In the genomic region with DNA sequence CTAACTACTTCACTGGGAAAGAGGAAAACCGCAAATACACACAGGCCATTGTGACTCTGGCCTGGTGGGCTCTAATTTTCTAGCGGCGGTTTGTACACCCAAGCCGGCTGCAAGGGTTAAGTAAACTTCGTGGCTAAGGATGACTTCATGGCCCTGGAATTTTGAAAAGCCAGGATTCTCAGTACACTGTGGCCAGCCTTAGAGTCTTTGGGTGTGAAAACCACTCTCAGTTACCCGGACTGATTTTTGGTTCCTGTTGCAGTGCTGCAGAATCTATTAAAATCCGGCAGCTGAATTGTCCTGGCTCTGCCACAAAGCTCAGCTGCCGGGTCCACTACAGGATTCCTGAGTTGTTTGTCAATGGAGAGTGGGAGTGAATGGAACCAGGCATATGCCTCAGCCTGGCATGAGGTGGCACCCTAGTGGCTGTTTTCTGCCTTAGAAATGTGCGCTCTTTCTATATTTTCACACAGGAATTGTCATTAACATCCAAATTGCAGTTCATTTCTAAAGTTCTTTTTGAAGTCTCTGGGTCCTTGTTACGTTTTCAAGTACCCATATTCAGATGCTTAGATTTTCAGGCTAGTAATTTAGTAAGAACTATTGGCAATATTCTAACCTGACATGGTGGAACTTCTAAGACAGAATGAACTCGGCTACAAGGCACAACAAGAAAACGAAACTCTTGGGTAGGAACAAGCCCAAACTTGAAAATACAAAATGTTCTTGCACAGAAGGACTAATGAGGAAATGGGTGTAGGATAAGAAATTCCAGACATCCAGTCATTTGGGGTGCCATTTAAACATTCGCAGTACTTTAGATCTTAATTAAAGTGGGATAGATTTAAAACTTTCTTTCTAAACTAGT, we compare ENCODE assay signal across 8 cellular contexts.
DNase-seq lines count a peak whose midpoint lies in the region; ATAC-seq and TF ChIP-seq lines count a peak whose summit lies in the region.

No MANE protein-coding gene starts in this region.

- H3K4me1 ChIP-seq in right cardiac atrium (ENCODE audit: control insufficient read depth, insufficient read depth, low read length) (peaks cover 22% of the 10 kb centered on the region), rectal smooth muscle tissue (ENCODE audit: control insufficient read depth, insufficient read depth, low read length) (peaks cover 19% of the 10 kb centered on the region)

- 19% methylated on average over 13 of the region's 13 CpGs for WGBS in right cardiac atrium

- peak; percentile 58 for DNase-seq in NCI-H2171 treated with DMSO at 0.1 percent for 48 hours (lab: John Stamatoyannopoulos, UW)
- DNase-seq in astrocyte of the hippocampus (ENCODE audit: low read depth, low spot score): peak; percentile 98
- peak; percentile 69 to 87 (median 78) for DNase-seq in right cardiac atrium
- no peak for DNase-seq in stimulated activated CD4-positive, alpha-beta T cell treated with anti-CD3 and anti-CD28 coated beads, Interleukin-4, amount 100 ng/mL, for 1 hour
- no peak for DNase-seq in KG1 (lab: John Stamatoyannopoulos, UW)

- no peaks in the 10 kb centered on the region for H3K9me3 ChIP-seq in right cardiac atrium (ENCODE audit: control insufficient read depth, low read length)

- intact Hi-C loops in right cardiac atrium (cut with DNase I): loop anchor here in 3 of 4 donors (5.0 to 10.0 kb wide), 5 partner anchors 53 to 286 kb away; a partner anchor contains a TSS

- peak overlapping the region; percentile 99 for H3K27ac ChIP-seq in right cardiac atrium (ENCODE audit: low read length)
- peak overlapping the region; percentile 62 for H3K27ac ChIP-seq in rectal smooth muscle tissue (ENCODE audit: low read depth, low read length)

- H3K27me3 ChIP-seq in right cardiac atrium (ENCODE audit: control insufficient read depth, insufficient read depth): no peaks in the 10 kb centered on the region
- no peaks in the 10 kb centered on the region for H3K27me3 ChIP-seq in rectal smooth muscle tissue (ENCODE audit: control insufficient read depth, insufficient read depth, low read length)

- no peak overlapping the region for H3K9ac ChIP-seq in rectal smooth muscle tissue (ENCODE audit: low read length)

- ATAC-seq in right cardiac atrium: peak; percentile 90 to 91
- no peak for ATAC-seq in GM19324 (IDR thresholded peaks at IDR 0.05; ENCODE audit: low FRiP score, unreplicated experiment)

- H3K36me3 ChIP-seq in rectal smooth muscle tissue (ENCODE audit: control insufficient read depth, insufficient read depth, low read length): no peaks in the 10 kb centered on the region

- H3K4me3 ChIP-seq in GM12875 (ENCODE audit: low read depth, low read length) (no peak overlapping the region), right cardiac atrium (ENCODE audit: low read length) (peak overlapping the region; percentile 20), rectal smooth muscle tissue (ENCODE audit: low read length) (peak overlapping the region; percentile 28)

- TF ChIP-seq CTCF in GM12875 (IDR thresholded peaks at IDR 0.05; ENCODE audit: borderline replicate concordance, insufficient read depth, low read depth, low read length): peak; percentile 11; the same call in 1 of the 2 replicates

Comparison
In these comparisons a context has a peak if more than half of its experiments do, and no peak if none do; other contexts are left out.
1. DNase-seq: peak in NCI-H2171 treated with DMSO at 0.1 percent for 48 hours (single experiment), astrocyte of the hippocampus (single experiment) and right cardiac atrium (3 of 3); none in stimulated activated CD4-positive, alpha-beta T cell treated with anti-CD3 and anti-CD28 coated beads, Interleukin-4, amount 100 ng/mL, for 1 hour (single experiment) and KG1 (single experiment).